Comparison of ENCODE assay signal across 15 cellular contexts in genomic region chr13:78679329-78679728, GRCh38.
"Had no signal": no experiment of that assay in that cellular context is flagged by ENCODE, and none has a peak within 500 bp of the region (broad histone marks: within the 10 kb centered on the region; RNA-seq: fewer than 3 reads in every experiment).

No MANE protein-coding gene starts in this region.

- H3K4me1 ChIP-seq: esophagus muscularis mucosa, gastroesophageal sphincter, pancreas, thyroid gland had no signal

- H3K36me3 ChIP-seq: esophagus muscularis mucosa, gastroesophageal sphincter, neutrophil, pancreas, thyroid gland had no signal

- H3K27me3 ChIP-seq: pancreas, thyroid gland had no signal

- H3K27ac ChIP-seq: esophagus muscularis mucosa, gastroesophageal sphincter, neutrophil, pancreas, thyroid gland had no signal

- DNase-seq: activated CD4-positive, alpha-beta T cell treated with anti-CD3 and anti-CD28 coated beads, Interleukin-2, amount 10 ng/mL, durations not matched to agents 7 days and 5 days; activated CD8-positive, alpha-beta T cell treated with anti-CD3 and anti-CD28 coated beads, Interleukin-2, amount 10 ng/mL, durations not matched to agents 7 days and 5 days; activated naive CD4-positive, alpha-beta T cell treated with anti-CD3 and anti-CD28 coated beads for 36 hours; activated T-cell treated with anti-CD3 and anti-CD28 coated beads, Interleukin-2, amount 50 U/mL, for 24 hours; cerebellar nuclear complex; effector CD8-positive, alpha-beta T cell; immature natural killer cell; mesenchymal stem cell; pancreas; stimulated activated CD8-positive, alpha-beta memory T cell treated with anti-CD3 and anti-CD28 coated beads, Interleukin-4, amount 100 ng/mL, for 48 hours; stimulated activated naive CD4-positive, alpha-beta T cell had no signal

- H3K4me3 ChIP-seq: esophagus muscularis mucosa, gastroesophageal sphincter, pancreas, thyroid gland had no signal

- H3K9me3 ChIP-seq: neutrophil, pancreas, thyroid gland had no signal
